In the genomic region with DNA sequence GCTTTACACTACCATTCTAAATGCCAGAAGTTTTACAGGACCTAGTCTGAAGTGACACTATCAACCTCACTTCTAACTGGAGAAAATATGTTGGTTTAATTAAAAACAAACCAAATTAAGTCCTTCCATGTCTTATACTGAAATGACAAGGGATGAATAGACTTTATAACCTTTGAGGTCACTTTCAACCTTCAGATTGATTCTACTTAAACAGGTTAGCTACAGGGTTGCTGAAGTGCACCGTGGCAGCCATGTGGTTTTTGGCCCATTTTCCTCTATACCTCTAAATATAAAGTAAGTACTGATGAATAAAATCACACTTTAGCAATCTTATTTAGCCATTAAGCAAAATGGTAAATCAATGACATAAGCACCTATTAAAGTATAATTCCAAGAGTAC, we compare ENCODE assay signal across 10 cellular contexts. TPM values are rescaled to one million over a fixed set of nuclear protein-coding genes. Genes with fewer than 3 reads are reported as not detected.
DNase-seq lines count a peak whose midpoint lies in the region; TF ChIP-seq lines count a peak whose summit lies in the region.
"Had no signal": no experiment of that assay in that cellular context is flagged by ENCODE, and none has a peak within 500 bp of the region (broad histone marks: within the 10 kb centered on the region; RNA-seq: fewer than 3 reads in every experiment).

No MANE protein-coding gene starts in this region.

- H3K9ac ChIP-seq in OCI-LY3 (ENCODE audit: low read length) = no peak overlapping the region
- H3K9ac ChIP-seq in endodermal cell (ENCODE audit: extremely low read depth, low read length, poor library complexity, severe bottlenecking) = no peak overlapping the region

- H3K27ac Mint-ChIP-seq in endodermal cell = no peak overlapping the region

- peak overlapping the region; percentile 82 for H3K4me2 ChIP-seq in OCI-LY3 (ENCODE audit: low read length)

- DNase-seq in BE2C = no peak
- DNase-seq in endodermal cell = no peak
- DNase-seq in stimulated activated naive CD4-positive, alpha-beta T cell (lab: John Stamatoyannopoulos, UW) = no peak
- DNase-seq in iPS-NIHi7 (ENCODE audit: extremely low spot score) = no peak
- DNase-seq in GM03348 (ENCODE audit: low spot score) = no peak
- DNase-seq in HuH-7 (ENCODE audit: low spot score) = no peak
- DNase-seq: activated B cell treated with CpG ODN at 0.5 μM for 24 hours, NCI-H1048 had no signal

- TF ChIP-seq CTCF in BE2C (IDR thresholded peaks at IDR 0.05; ENCODE audit: low read depth, low read length) (no peak), OCI-LY3 (IDR thresholded peaks at IDR 0.05; ENCODE audit: low read depth, low read length) (no peak), endodermal cell (conservative IDR thresholded peaks at IDR 0.05) (no peak), neutrophil (IDR thresholded peaks at IDR 0.05) (no peak)

- peaks cover 74% of the 10 kb centered on the region for H4K20me1 ChIP-seq in OCI-LY3 (ENCODE audit: insufficient read depth, low read length)

- peak overlapping the region; percentile 93 for H3K4me3 ChIP-seq in BE2C (ENCODE audit: low read depth, low read length)
- no peak overlapping the region for H3K4me3 ChIP-seq in OCI-LY3 (ENCODE audit: low read length)
- H3K4me3 ChIP-seq in endodermal cell (ENCODE audit: low read length) = peak overlapping the region; percentile 98
- peak overlapping the region in 1 of 2 experiments; percentile 28 for H3K4me3 ChIP-seq in neutrophil (ENCODE audit: low read depth in 1 of 2, low read length in 1 of 2)

- peaks cover 75% of the 10 kb centered on the region for H3K36me3 ChIP-seq in BE2C
- peaks cover 79% of the 10 kb centered on the region for H3K36me3 ChIP-seq in OCI-LY3 (replicated peaks; ENCODE audit: low read depth, low read length)
- H3K36me3 ChIP-seq in endodermal cell (ENCODE audit: control insufficient read depth, insufficient read depth, low read length) = peaks cover 73% of the 10 kb centered on the region
- H3K36me3 ChIP-seq in neutrophil = peaks cover 74% of the 10 kb centered on the region

- peaks cover 76% of the 10 kb centered on the region for H3K79me2 ChIP-seq in OCI-LY3 (ENCODE audit: low read length)

- H3K9me3 Mint-ChIP-seq in endodermal cell = no peaks in the 10 kb centered on the region
- H3K9me3 Mint-ChIP-seq: activated B cell treated with CpG ODN at 0.5 μM for 24 hours had no signal

- 100% methylated on average over 1 of the region's 1 CpG; no CpG with 5 or more reads in 1 of the 2 experiments for WGBS in endodermal cell (ENCODE audit: insufficient coverage in 1 of 2, insufficient read length in 1 of 2), 2 experiments

- peak overlapping the region; percentile 98 for H3K4me3 Mint-ChIP-seq in endodermal cell

- peaks cover 3% of the 10 kb centered on the region for H3K27me3 Mint-ChIP-seq in endodermal cell (ENCODE audit: insufficient read depth)
- H3K27me3 Mint-ChIP-seq: activated B cell treated with CpG ODN at 0.5 μM for 24 hours had no signal

- H3K36me3 Mint-ChIP-seq in endodermal cell (ENCODE audit: low read depth) = peaks cover 73% of the 10 kb centered on the region

- peaks cover 40% of the 10 kb centered on the region for H3K4me1 Mint-ChIP-seq in endodermal cell

- H3K4me1 ChIP-seq in BE2C (0 out of 2 replicates have a peak, but pooled peaks cover 12% of the 10 kb centered on the region), OCI-LY3 (ENCODE audit: low read length) (peaks cover 68% of the 10 kb centered on the region), endodermal cell (ENCODE audit: control insufficient read depth, insufficient read depth, low read length) (peaks cover 23% of the 10 kb centered on the region), neutrophil (ENCODE audit: control insufficient read depth in 1 of 2, insufficient read depth in 1 of 2, low read depth in 1 of 2, low read length in 1 of 2) (peaks cover 54 to 56% of the 10 kb centered on the region in 2 experiments)

- no peaks in the 10 kb centered on the region for H3K9me3 ChIP-seq in BE2C
- no peaks in the 10 kb centered on the region for H3K9me3 ChIP-seq in OCI-LY3 (ENCODE audit: insufficient read depth, low read length)
- H3K9me3 ChIP-seq in endodermal cell (ENCODE audit: control insufficient read depth, low read length) = no peaks in the 10 kb centered on the region
- no peaks in the 10 kb centered on the region for H3K9me3 ChIP-seq in neutrophil

- H3K27me3 ChIP-seq in BE2C = no peaks in the 10 kb centered on the region
- no peaks in the 10 kb centered on the region for H3K27me3 ChIP-seq in OCI-LY3 (ENCODE audit: low read depth, low read length)
- H3K27me3 ChIP-seq in endodermal cell (ENCODE audit: control insufficient read depth, insufficient read depth, low read length, poor library complexity, severe bottlenecking) = peaks cover 2% of the 10 kb centered on the region
- H3K27me3 ChIP-seq in neutrophil = no peaks in the 10 kb centered on the region

- no peak overlapping the region for H2AFZ ChIP-seq in OCI-LY3 (ENCODE audit: low read depth, low read length)

- H3K27ac ChIP-seq in OCI-LY3 (ENCODE audit: low read length) = no peak overlapping the region
- H3K27ac ChIP-seq in endodermal cell (ENCODE audit: low read depth, low read length) = no peak overlapping the region
- H3K27ac ChIP-seq in neutrophil = peak overlapping the region; percentile 97

RNA-seq across cellular contexts. Expression of a gene that starts 3.9 kb away (rescaled TPM):
- polyA plus RNA-seq in BE2C (2012; ENCODE audit: insufficient read depth, insufficient read length, low read depth) = 70.7 TPM
- 100 to 1,000 TPM; 156 to 230 TPM for total RNA-seq in endodermal cell
- 185 TPM for polyA plus RNA-seq in endodermal cell (2013, experiment 1 of 2)
- 170 TPM for polyA plus RNA-seq in endodermal cell (2013, experiment 2 of 2)
